Comparison of ENCODE assay signal across 24 cellular contexts in genomic region chr10:78868861-78869260, GRCh38.
DNase-seq lines count a peak whose midpoint lies in the region; ATAC-seq, FAIRE-seq and TF ChIP-seq lines count a peak whose summit lies in the region.
"Had no signal": no experiment of that assay in that cellular context is flagged by ENCODE, and none has a peak within 500 bp of the region (broad histone marks: within the 10 kb centered on the region; RNA-seq: fewer than 3 reads in every experiment).

No MANE protein-coding gene starts in this region.

- no peak for TF ChIP-seq POLR2A in A549 (IDR thresholded peaks at IDR 0.05; ENCODE audit: low read length)
- TF ChIP-seq POLR2A in esophagus muscularis mucosa (IDR thresholded peaks at IDR 0.05; ENCODE audit: low read depth), result no peak

- ATAC-seq in A549 (no peak), HG02840 (IDR thresholded peaks at IDR 0.05; ENCODE audit: low FRiP score, unreplicated experiment) (no peak)

- intact Hi-C loops in esophagus muscularis mucosa (cut with DNase I), result no loop called here

- no peak for TF ChIP-seq CTCF in A549 (IDR thresholded peaks at IDR 0.05)
- TF ChIP-seq CTCF in RWPE1 (conservative IDR thresholded peaks at IDR 0.05; ENCODE audit: low read depth), result no peak
- no peak for TF ChIP-seq CTCF in esophagus muscularis mucosa (IDR thresholded peaks at IDR 0.05)
- TF ChIP-seq CTCF in neural crest cell (conservative IDR thresholded peaks at IDR 0.05), result no peak
- TF ChIP-seq CTCF in D721Med (IDR thresholded peaks at IDR 0.05; ENCODE audit: insufficient read depth, missing control alignments), result no peak

- no peaks in the 10 kb centered on the region for H3K9me3 Mint-ChIP-seq in neural crest cell
- H3K9me3 Mint-ChIP-seq: CD4-positive, alpha-beta T cell had no signal

- no peak overlapping the region for H3K4me2 ChIP-seq in A549
- H3K4me2 ChIP-seq: BLaER1 had no signal

- 72% methylated on average over 7 of the region's 7 CpGs for WGBS in A549 (ENCODE audit: missing lambda C conversion rate)
- WGBS in esophagus muscularis mucosa, result 97% methylated on average over 7 of the region's 7 CpGs

- no peaks in the 10 kb centered on the region for H3K36me3 ChIP-seq in esophagus muscularis mucosa
- H3K36me3 ChIP-seq: BLaER1 had no signal

- no peaks in the 10 kb centered on the region for H3K4me1 ChIP-seq in A549
- H3K4me1 ChIP-seq in esophagus muscularis mucosa, result peaks cover 7 to 15% (median 13%) of the 10 kb centered on the region in 4 donors
- H3K4me1 ChIP-seq: BLaER1 had no signal

- H3K9me3 ChIP-seq in A549 (no peaks in the 10 kb centered on the region), esophagus muscularis mucosa (no peaks in the 10 kb centered on the region)
- H3K9me3 ChIP-seq: BLaER1 had no signal

- H3K27me3 Mint-ChIP-seq in neural crest cell (ENCODE audit: low read depth), result no peaks in the 10 kb centered on the region

- H3K27me3 ChIP-seq in esophagus muscularis mucosa, result no peaks in the 10 kb centered on the region
- H3K27me3 ChIP-seq: BLaER1 had no signal

- CTCF ChIA-PET in A549 (lab: Yijun Ruan, JAX), result no interaction called here
- CTCF ChIA-PET in RWPE1 (lab: Yijun Ruan, JAX), result interaction anchor here (0.6 to 0.7 kb wide), 2 partner anchors 249 to 444 kb away, joined by 4 to 5 read pairs; no protein-coding TSS in a partner anchor

- H3K4me3 Mint-ChIP-seq in neural crest cell, result no peak overlapping the region
- H3K4me3 Mint-ChIP-seq: CD4-positive, alpha-beta T cell; IgD-negative memory B cell had no signal

- FAIRE-seq in A549 (lab: Jason Lieb, UNC) (no peak), D721Med (lab: Jason Lieb, UNC) (no peak)
- FAIRE-seq: GM12892, GM18507, RCC 7860 had no signal

- TF ChIP-seq EP300 in A549 (IDR thresholded peaks at IDR 0.05) (no peak), esophagus muscularis mucosa (IDR thresholded peaks at IDR 0.05) (no peak)

- DNase-seq in A549 (ENCODE audit: low read depth in 1 of 2, low spot score in 1 of 2) (no peak), RWPE1 (ENCODE audit: low spot score) (peak; percentile 28), esophagus muscularis mucosa (ENCODE audit: extremely low spot score) (peak; percentile 70), neural crest cell (ENCODE audit: low read depth, low spot score) (no peak), NCI-H2029 treated with DMSO at 0.1 percent for 48 hours (lab: John Stamatoyannopoulos, UW) (no peak), D721Med (ENCODE audit: insufficient read length, low spot score) (no peak)
- DNase-seq: CD4-positive, alpha-beta T cell; COR-L47; DMS 273 treated with DMSO at 0.1 percent for 48 hours; DND-41; GOT3; HCEC 1CT; NCI-H1417; NCI-H1694 treated with DMSO at 0.1 percent for 48 hours; NCI-H446 treated with DMSO at 0.1 percent for 48 hours; NCI-H526 treated with DMSO at 0.1 percent for 48 hours; OCI-M1; SHP77 had no signal

- no peak overlapping the region for H3K4me3 ChIP-seq in A549
- H3K4me3 ChIP-seq in esophagus muscularis mucosa, result no peak overlapping the region
- H3K4me3 ChIP-seq: BLaER1 had no signal

- TF ChIP-seq RAD21 in A549 (conservative IDR thresholded peaks at IDR 0.05 in 1 of 2, IDR thresholded peaks at IDR 0.05 in 1 of 2), result no peak

- no peak overlapping the region for H3K27ac ChIP-seq in A549
- H3K27ac ChIP-seq in RWPE1, result no peak overlapping the region
- H3K27ac ChIP-seq in esophagus muscularis mucosa (replicated peaks in 1 of 4), result no peak overlapping the region
- H3K27ac ChIP-seq: BLaER1 had no signal

- H3K27ac Mint-ChIP-seq in neural crest cell (ENCODE audit: unreplicated experiment), result peak overlapping the region; percentile 58
- H3K27ac Mint-ChIP-seq: CD4-positive, alpha-beta T cell; IgD-negative memory B cell had no signal

- H3K36me3 Mint-ChIP-seq in neural crest cell (ENCODE audit: low read depth), result no peaks in the 10 kb centered on the region

- POLR2A ChIA-PET in A549 (lab: Yijun Ruan, JAX), result no interaction called here
- POLR2A ChIA-PET in RWPE1 (lab: Yijun Ruan, JAX; ENCODE audit: low non-redundant PET), result no interaction called here

- H3K4me1 Mint-ChIP-seq in neural crest cell, result peaks cover 5% of the 10 kb centered on the region

TF ChIP-seq in A549, 52 proteins besides CTCF, POLR2A, EP300 and RAD21:
- TF ChIP-seq KDM1A (IDR thresholded peaks at IDR 0.05; ENCODE audit: low read depth) (no peak), MAFK (IDR thresholded peaks at IDR 0.05; ENCODE audit: partially characterized antibody) (peak; percentile 32), CHD2 (IDR thresholded peaks at IDR 0.05; ENCODE audit: low read length, partially characterized antibody) (no peak)

Comparison
In these comparisons a context has a peak if more than half of its experiments do, and no peak if none do; other contexts are left out.
1. DNase-seq: peak in RWPE1 (single experiment) and esophagus muscularis mucosa (single experiment); none in A549 (0 of 2), neural crest cell (single experiment), NCI-H2029 treated with DMSO at 0.1 percent for 48 hours (single experiment) and D721Med (single experiment).